Comparison of ENCODE assay signal across 25 cellular contexts in the genomic region with DNA sequence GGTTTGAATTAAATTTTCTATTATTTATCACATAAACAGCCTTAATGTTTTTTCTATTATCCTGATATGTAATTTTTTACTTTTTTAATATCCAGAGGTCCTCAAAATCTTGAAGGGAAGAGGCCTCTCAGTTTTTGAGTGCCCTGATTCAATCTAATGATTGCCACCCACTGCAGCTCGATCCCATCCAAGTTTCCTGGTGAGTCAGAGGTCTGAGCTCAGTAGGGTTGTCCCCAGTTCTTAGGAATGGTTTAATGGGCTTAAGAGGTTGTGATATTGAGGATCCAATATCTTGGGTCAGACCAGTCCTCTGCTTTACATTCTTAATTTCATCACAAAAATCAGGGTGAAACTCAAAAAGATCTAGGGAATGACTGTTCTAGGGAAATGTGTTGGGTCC.
"Had no signal": no experiment of that assay in that cellular context is flagged by ENCODE, and none has a peak within 500 bp of the region (broad histone marks: within the 10 kb centered on the region; RNA-seq: fewer than 3 reads in every experiment).

No MANE protein-coding gene starts in this region.

- H3K9me3 ChIP-seq: SJCRH30, SK-N-SH had no signal

- H3K27ac ChIP-seq: cardiac muscle cell, RWPE1, SJCRH30, VCaP had no signal

- H3K27me3 ChIP-seq: cardiac muscle cell, SJCRH30 had no signal

- H3K27ac Mint-ChIP-seq: activated CD4-positive, alpha-beta T cell treated with anti-CD3 and anti-CD28 coated beads for 36 hours; activated CD8-positive, alpha-beta T cell treated with anti-CD3 and anti-CD28 coated beads for 36 hours; brain had no signal

- H3K9ac ChIP-seq: SK-N-SH had no signal

- H3K4me1 Mint-ChIP-seq: activated CD4-positive, alpha-beta T cell treated with anti-CD3 and anti-CD28 coated beads for 36 hours; activated naive CD4-positive, alpha-beta T cell treated with anti-CD3 and anti-CD28 coated beads, Interleukin-2, amount 50 U/mL, for 24 hours had no signal

- H3K9me3 Mint-ChIP-seq: activated CD8-positive, alpha-beta T cell treated with anti-CD3 and anti-CD28 coated beads for 36 hours; activated naive CD4-positive, alpha-beta T cell treated with anti-CD3 and anti-CD28 coated beads, Interleukin-2, amount 50 U/mL, for 24 hours; brain had no signal

- H3K36me3 ChIP-seq: cardiac muscle cell, SJCRH30 had no signal

- H3K4me3 Mint-ChIP-seq: activated CD4-positive, alpha-beta T cell treated with anti-CD3 and anti-CD28 coated beads for 36 hours; activated CD8-positive, alpha-beta T cell treated with anti-CD3 and anti-CD28 coated beads for 36 hours; activated naive CD4-positive, alpha-beta T cell treated with anti-CD3 and anti-CD28 coated beads, Interleukin-2, amount 50 U/mL, for 24 hours; brain had no signal

- H3K4me3 ChIP-seq: cardiac muscle cell, SJCRH30 had no signal

- H3K27me3 Mint-ChIP-seq: activated CD4-positive, alpha-beta T cell treated with anti-CD3 and anti-CD28 coated beads for 36 hours; activated CD8-positive, alpha-beta T cell treated with anti-CD3 and anti-CD28 coated beads for 36 hours; activated naive CD4-positive, alpha-beta T cell treated with anti-CD3 and anti-CD28 coated beads, Interleukin-2, amount 50 U/mL, for 24 hours had no signal

- H3K36me3 Mint-ChIP-seq: activated naive CD4-positive, alpha-beta T cell treated with anti-CD3 and anti-CD28 coated beads, Interleukin-2, amount 50 U/mL, for 24 hours; brain had no signal

- DNase-seq: activated CD4-positive, alpha-beta T cell treated with anti-CD3 and anti-CD28 coated beads for 36 hours; activated CD4-positive, CD25-positive, alpha-beta regulatory T cell; activated CD8-positive, alpha-beta memory T cell treated with anti-CD3 and anti-CD28 coated beads, Interleukin-2, amount 50 U/mL, for 4 hours; activated CD8-positive, alpha-beta T cell treated with anti-CD3 and anti-CD28 coated beads for 36 hours; activated T-cell treated with anti-CD3 and anti-CD28 coated beads, Interleukin-2, amount 50 U/mL, for 1 hour; aorta; cerebellar nuclear complex; NCI-H1092; NCI-H1417 treated with DMSO at 0.1 percent for 48 hours; NCI-H1694; NCI-H2029; NCI-H2107; NCI-H2171 treated with DMSO at 0.1 percent for 48 hours; NCI-H226; NCI-H526; NCI-H82; Right ventricle myocardium superior; SJCRH30; SK-N-SH; T-helper 1 cell had no signal

- H3K4me2 ChIP-seq: SK-N-SH had no signal
